In the genomic region with DNA sequence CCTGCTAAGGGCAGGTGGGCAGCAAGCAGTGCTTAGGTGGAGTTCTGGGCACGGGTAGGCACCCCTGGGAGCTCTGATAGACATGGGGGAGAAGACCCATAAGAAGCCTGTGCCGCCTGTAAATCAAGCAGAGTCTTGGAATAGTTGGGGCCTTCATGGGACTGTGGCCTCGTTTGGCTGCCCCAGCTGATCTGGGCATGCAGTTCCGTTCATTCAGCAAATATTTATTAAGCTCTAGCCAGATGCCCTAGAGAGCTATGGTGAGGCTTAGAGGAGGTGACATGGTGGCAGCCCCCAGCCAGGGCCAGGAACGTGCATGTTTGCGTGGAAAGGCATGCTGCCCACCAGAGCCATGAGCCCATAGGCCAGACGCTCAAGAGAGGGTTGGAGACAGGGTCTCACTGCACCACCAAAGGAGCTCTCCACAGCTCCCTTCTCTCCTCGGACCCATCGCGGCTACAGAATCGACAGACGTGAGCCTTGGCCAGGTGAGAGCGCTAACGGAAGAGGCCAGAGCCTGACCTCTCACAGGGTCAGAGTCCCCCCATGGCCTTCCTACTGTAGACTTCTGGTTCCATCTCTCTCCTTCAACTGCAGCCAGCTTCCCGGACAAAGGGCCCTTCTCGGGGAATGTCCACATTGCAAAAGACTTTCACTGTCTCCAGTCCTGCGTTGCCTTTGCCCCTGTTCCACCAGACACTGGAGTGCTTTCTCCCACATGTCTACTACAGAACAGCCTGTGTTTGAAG, we compare ENCODE assay signal across 1 cellular context.
TF ChIP-seq lines count a peak whose summit lies in the region.

No MANE protein-coding gene starts in this region.

TF ChIP-seq in HepG2, 621 proteins besides CTCF, POLR2A, EP300 and RAD21 (continued from another document and continues in another):
- TF ChIP-seq, protein P1, sequence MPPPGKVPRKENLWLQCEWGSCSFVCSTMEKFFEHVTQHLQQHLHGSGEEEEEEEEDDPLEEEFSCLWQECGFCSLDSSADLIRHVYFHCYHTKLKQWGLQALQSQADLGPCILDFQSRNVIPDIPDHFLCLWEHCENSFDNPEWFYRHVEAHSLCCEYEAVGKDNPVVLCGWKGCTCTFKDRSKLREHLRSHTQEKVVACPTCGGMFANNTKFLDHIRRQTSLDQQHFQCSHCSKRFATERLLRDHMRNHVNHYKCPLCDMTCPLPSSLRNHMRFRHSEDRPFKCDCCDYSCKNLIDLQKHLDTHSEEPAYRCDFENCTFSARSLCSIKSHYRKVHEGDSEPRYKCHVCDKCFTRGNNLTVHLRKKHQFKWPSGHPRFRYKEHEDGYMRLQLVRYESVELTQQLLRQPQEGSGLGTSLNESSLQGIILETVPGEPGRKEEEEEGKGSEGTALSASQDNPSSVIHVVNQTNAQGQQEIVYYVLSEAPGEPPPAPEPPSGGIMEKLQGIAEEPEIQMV (CRISPR knock-in tag; IDR thresholded peaks at IDR 0.05; ENCODE audit: low read depth): 0 out of 2 replicates have a peak, but pooled peaks have one; percentile 64
- TF ChIP-seq ONECUT2 (CRISPR knock-in tag; IDR thresholded peaks at IDR 0.05) (no peak), FIP1L1 (IDR thresholded peaks at IDR 0.05; ENCODE audit: borderline replicate concordance, insufficient read depth, low read depth, low read length) (no peak), POGZ (CRISPR knock-in tag; IDR thresholded peaks at IDR 0.05) (no peak), MAF1 (CRISPR knock-in tag; IDR thresholded peaks at IDR 0.05; ENCODE audit: borderline replicate concordance) (no peak), NFATC3 (CRISPR knock-in tag; IDR thresholded peaks at IDR 0.05) (0 out of 2 replicates have a peak, but pooled peaks have one; percentile 4), ZNF296 (CRISPR knock-in tag; conservative IDR thresholded peaks at IDR 0.05) (0 out of 2 replicates have a peak, but pooled peaks have one; percentile 65), MED1 (CRISPR knock-in tag; IDR thresholded peaks at IDR 0.05) (no peak), MED13 (CRISPR knock-in tag; IDR thresholded peaks at IDR 0.05) (0 out of 2 replicates have a peak, but pooled peaks have one; percentile 31), SP5 (CRISPR knock-in tag; IDR thresholded peaks at IDR 0.05; ENCODE audit: borderline replicate concordance, low read depth) (peak; percentile 35; the same call in 1 of the 2 replicates), CBX1 (IDR thresholded peaks at IDR 0.05; ENCODE audit: low read depth) (no peak), CHCHD3 (CRISPR knock-in tag; IDR thresholded peaks at IDR 0.05) (no peak), ISX (CRISPR knock-in tag; conservative IDR thresholded peaks at IDR 0.05) (no peak), ZNF768 (CRISPR knock-in tag; IDR thresholded peaks at IDR 0.05) (no peak), AHR (CRISPR knock-in tag; IDR thresholded peaks at IDR 0.05) (no peak), MBD4 (IDR thresholded peaks at IDR 0.05; ENCODE audit: borderline replicate concordance, low read length) (no peak), SCMH1 (CRISPR knock-in tag; IDR thresholded peaks at IDR 0.05; ENCODE audit: borderline replicate concordance) (no peak), FOXP1 (IDR thresholded peaks at IDR 0.05) (no peak), FOXP1 (CRISPR knock-in tag; IDR thresholded peaks at IDR 0.05) (no peak), ZNF766 (CRISPR knock-in tag; IDR thresholded peaks at IDR 0.05; ENCODE audit: borderline replicate concordance) (no peak), HHEX (CRISPR knock-in tag; IDR thresholded peaks at IDR 0.05) (peak; percentile 43; the same call in 1 of the 2 replicates), ZNF446 (CRISPR knock-in tag; IDR thresholded peaks at IDR 0.05) (no peak), NFYB (CRISPR knock-in tag; IDR thresholded peaks at IDR 0.05) (no peak), ZNF24 (IDR thresholded peaks at IDR 0.05) (no peak), ZNF619 (CRISPR knock-in tag; IDR thresholded peaks at IDR 0.05) (no peak), NRL (CRISPR knock-in tag; IDR thresholded peaks at IDR 0.05; ENCODE audit: borderline replicate concordance) (peak; percentile 16; the same call in 1 of the 2 replicates), ZFYVE20 (CRISPR knock-in tag; IDR thresholded peaks at IDR 0.05; ENCODE audit: borderline replicate concordance, low read depth) (no peak), ZFY (CRISPR knock-in tag; IDR thresholded peaks at IDR 0.05) (0 out of 2 replicates have a peak, but pooled peaks have one; percentile 17), YEATS4 (CRISPR knock-in tag; IDR thresholded peaks at IDR 0.05; ENCODE audit: borderline replicate concordance) (no peak), ZNF713 (CRISPR knock-in tag; IDR thresholded peaks at IDR 0.05) (no peak), ZNF331 (CRISPR knock-in tag; IDR thresholded peaks at IDR 0.05) (peak; percentile 22; the same call in 1 of the 2 replicates), ZNF12 (CRISPR knock-in tag; IDR thresholded peaks at IDR 0.05) (no peak), KDM5A (IDR thresholded peaks at IDR 0.05; ENCODE audit: borderline replicate concordance, low read length) (no peak), ZC3H13 (CRISPR knock-in tag; IDR thresholded peaks at IDR 0.05) (no peak), ZFP90 (CRISPR knock-in tag; IDR thresholded peaks at IDR 0.05; ENCODE audit: borderline replicate concordance) (no peak)
- TF ChIP-seq, protein P2, sequence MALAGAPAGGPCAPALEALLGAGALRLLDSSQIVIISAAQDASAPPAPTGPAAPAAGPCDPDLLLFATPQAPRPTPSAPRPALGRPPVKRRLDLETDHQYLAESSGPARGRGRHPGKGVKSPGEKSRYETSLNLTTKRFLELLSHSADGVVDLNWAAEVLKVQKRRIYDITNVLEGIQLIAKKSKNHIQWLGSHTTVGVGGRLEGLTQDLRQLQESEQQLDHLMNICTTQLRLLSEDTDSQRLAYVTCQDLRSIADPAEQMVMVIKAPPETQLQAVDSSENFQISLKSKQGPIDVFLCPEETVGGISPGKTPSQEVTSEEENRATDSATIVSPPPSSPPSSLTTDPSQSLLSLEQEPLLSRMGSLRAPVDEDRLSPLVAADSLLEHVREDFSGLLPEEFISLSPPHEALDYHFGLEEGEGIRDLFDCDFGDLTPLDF (CRISPR knock-in tag; IDR thresholded peaks at IDR 0.05): no peak
- TF ChIP-seq, protein P3, sequence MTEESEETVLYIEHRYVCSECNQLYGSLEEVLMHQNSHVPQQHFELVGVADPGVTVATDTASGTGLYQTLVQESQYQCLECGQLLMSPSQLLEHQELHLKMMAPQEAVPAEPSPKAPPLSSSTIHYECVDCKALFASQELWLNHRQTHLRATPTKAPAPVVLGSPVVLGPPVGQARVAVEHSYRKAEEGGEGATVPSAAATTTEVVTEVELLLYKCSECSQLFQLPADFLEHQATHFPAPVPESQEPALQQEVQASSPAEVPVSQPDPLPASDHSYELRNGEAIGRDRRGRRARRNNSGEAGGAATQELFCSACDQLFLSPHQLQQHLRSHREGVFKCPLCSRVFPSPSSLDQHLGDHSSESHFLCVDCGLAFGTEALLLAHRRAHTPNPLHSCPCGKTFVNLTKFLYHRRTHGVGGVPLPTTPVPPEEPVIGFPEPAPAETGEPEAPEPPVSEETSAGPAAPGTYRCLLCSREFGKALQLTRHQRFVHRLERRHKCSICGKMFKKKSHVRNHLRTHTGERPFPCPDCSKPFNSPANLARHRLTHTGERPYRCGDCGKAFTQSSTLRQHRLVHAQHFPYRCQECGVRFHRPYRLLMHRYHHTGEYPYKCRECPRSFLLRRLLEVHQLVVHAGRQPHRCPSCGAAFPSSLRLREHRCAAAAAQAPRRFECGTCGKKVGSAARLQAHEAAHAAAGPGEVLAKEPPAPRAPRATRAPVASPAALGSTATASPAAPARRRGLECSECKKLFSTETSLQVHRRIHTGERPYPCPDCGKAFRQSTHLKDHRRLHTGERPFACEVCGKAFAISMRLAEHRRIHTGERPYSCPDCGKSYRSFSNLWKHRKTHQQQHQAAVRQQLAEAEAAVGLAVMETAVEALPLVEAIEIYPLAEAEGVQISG (CRISPR knock-in tag; IDR thresholded peaks at IDR 0.05): peak; percentile 56; the same call in 1 of the 2 replicates
- TF ChIP-seq, protein P4, sequence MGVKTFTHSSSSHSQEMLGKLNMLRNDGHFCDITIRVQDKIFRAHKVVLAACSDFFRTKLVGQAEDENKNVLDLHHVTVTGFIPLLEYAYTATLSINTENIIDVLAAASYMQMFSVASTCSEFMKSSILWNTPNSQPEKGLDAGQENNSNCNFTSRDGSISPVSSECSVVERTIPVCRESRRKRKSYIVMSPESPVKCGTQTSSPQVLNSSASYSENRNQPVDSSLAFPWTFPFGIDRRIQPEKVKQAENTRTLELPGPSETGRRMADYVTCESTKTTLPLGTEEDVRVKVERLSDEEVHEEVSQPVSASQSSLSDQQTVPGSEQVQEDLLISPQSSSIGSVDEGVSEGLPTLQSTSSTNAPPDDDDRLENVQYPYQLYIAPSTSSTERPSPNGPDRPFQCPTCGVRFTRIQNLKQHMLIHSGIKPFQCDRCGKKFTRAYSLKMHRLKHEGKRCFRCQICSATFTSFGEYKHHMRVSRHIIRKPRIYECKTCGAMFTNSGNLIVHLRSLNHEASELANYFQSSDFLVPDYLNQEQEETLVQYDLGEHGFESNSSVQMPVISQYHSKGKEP (CRISPR knock-in tag; IDR thresholded peaks at IDR 0.05): no peak
- TF ChIP-seq, protein P5, sequence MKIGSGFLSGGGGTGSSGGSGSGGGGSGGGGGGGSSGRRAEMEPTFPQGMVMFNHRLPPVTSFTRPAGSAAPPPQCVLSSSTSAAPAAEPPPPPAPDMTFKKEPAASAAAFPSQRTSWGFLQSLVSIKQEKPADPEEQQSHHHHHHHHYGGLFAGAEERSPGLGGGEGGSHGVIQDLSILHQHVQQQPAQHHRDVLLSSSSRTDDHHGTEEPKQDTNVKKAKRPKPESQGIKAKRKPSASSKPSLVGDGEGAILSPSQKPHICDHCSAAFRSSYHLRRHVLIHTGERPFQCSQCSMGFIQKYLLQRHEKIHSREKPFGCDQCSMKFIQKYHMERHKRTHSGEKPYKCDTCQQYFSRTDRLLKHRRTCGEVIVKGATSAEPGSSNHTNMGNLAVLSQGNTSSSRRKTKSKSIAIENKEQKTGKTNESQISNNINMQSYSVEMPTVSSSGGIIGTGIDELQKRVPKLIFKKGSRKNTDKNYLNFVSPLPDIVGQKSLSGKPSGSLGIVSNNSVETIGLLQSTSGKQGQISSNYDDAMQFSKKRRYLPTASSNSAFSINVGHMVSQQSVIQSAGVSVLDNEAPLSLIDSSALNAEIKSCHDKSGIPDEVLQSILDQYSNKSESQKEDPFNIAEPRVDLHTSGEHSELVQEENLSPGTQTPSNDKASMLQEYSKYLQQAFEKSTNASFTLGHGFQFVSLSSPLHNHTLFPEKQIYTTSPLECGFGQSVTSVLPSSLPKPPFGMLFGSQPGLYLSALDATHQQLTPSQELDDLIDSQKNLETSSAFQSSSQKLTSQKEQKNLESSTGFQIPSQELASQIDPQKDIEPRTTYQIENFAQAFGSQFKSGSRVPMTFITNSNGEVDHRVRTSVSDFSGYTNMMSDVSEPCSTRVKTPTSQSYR (CRISPR knock-in tag; IDR thresholded peaks at IDR 0.05; ENCODE audit: borderline replicate concordance): no peak
- TF ChIP-seq, protein P6, sequence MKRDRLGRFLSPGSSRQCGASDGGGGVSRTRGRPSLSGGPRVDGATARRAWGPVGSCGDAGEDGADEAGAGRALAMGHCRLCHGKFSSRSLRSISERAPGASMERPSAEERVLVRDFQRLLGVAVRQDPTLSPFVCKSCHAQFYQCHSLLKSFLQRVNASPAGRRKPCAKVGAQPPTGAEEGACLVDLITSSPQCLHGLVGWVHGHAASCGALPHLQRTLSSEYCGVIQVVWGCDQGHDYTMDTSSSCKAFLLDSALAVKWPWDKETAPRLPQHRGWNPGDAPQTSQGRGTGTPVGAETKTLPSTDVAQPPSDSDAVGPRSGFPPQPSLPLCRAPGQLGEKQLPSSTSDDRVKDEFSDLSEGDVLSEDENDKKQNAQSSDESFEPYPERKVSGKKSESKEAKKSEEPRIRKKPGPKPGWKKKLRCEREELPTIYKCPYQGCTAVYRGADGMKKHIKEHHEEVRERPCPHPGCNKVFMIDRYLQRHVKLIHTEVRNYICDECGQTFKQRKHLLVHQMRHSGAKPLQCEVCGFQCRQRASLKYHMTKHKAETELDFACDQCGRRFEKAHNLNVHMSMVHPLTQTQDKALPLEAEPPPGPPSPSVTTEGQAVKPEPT (CRISPR knock-in tag; IDR thresholded peaks at IDR 0.05; ENCODE audit: low read depth): no peak
- TF ChIP-seq, protein P7, sequence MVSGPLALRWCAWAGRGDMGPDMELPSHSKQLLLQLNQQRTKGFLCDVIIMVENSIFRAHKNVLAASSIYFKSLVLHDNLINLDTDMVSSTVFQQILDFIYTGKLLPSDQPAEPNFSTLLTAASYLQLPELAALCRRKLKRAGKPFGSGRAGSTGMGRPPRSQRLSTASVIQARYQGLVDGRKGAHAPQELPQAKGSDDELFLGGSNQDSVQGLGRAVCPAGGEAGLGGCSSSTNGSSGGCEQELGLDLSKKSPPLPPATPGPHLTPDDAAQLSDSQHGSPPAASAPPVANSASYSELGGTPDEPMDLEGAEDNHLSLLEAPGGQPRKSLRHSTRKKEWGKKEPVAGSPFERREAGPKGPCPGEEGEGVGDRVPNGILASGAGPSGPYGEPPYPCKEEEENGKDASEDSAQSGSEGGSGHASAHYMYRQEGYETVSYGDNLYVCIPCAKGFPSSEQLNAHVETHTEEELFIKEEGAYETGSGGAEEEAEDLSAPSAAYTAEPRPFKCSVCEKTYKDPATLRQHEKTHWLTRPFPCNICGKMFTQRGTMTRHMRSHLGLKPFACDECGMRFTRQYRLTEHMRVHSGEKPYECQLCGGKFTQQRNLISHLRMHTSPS (CRISPR knock-in tag; IDR thresholded peaks at IDR 0.05; ENCODE audit: low read depth): no peak; the same call in 1 of the 2 replicates
- TF ChIP-seq, protein P8, sequence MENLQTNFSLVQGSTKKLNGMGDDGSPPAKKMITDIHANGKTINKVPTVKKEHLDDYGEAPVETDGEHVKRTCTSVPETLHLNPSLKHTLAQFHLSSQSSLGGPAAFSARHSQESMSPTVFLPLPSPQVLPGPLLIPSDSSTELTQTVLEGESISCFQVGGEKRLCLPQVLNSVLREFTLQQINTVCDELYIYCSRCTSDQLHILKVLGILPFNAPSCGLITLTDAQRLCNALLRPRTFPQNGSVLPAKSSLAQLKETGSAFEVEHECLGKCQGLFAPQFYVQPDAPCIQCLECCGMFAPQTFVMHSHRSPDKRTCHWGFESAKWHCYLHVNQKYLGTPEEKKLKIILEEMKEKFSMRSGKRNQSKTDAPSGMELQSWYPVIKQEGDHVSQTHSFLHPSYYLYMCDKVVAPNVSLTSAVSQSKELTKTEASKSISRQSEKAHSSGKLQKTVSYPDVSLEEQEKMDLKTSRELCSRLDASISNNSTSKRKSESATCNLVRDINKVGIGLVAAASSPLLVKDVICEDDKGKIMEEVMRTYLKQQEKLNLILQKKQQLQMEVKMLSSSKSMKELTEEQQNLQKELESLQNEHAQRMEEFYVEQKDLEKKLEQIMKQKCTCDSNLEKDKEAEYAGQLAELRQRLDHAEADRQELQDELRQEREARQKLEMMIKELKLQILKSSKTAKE (CRISPR knock-in tag; IDR thresholded peaks at IDR 0.05; ENCODE audit: borderline replicate concordance): peak; percentile 65; the same call in 1 of the 2 replicates
- TF ChIP-seq, protein P9, sequence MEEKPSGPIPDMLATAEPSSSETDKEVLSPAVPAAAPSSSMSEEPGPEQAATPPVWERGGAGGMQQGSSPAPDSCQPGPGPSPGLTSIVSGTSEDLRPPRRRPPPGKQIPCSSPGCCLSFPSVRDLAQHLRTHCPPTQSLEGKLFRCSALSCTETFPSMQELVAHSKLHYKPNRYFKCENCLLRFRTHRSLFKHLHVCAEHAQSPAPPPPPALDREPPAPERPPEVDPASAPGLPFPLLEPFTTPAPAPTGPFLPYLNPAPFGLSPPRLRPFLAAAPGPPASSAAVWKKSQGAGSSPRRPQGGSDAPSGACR (CRISPR knock-in tag; IDR thresholded peaks at IDR 0.05): peak; percentile 30; the same call in 1 of the 2 replicates
